ENCODE assay signal across 16 cellular contexts in genomic region chr10:43576062-43576461, GRCh38. TPM values are rescaled to one million over a fixed set of nuclear protein-coding genes. Genes with fewer than 3 reads are reported as not detected.
DNase-seq lines count a peak whose midpoint lies in the region; ATAC-seq and TF ChIP-seq lines count a peak whose summit lies in the region.
"Had no signal": no experiment of that assay in that cellular context is flagged by ENCODE, and none has a peak within 500 bp of the region (broad histone marks: within the 10 kb centered on the region; RNA-seq: fewer than 3 reads in every experiment).

No MANE protein-coding gene starts in this region.

- no peaks in the 10 kb centered on the region for H3K9me3 ChIP-seq in CD4-positive, alpha-beta memory T cell (ENCODE audit: control insufficient read depth in 1 of 2, low read length in 2 of 2)

- H3K9me3 Mint-ChIP-seq in CD4-positive, alpha-beta memory T cell: peaks cover 0 to 7% (median 3%) of the 10 kb centered on the region in 8 donors
- H3K9me3 Mint-ChIP-seq in activated CD8-positive, alpha-beta T cell treated with anti-CD3 and anti-CD28 coated beads for 36 hours: peaks cover 32% of the 10 kb centered on the region
- peaks cover 7% of the 10 kb centered on the region for H3K9me3 Mint-ChIP-seq in memory B cell

- POLR2A ChIA-PET in CD4-positive, alpha-beta memory T cell (lab: Charles Lee; ENCODE audit: partially characterized antibody): interaction anchor here (0.9 to 3.9 kb wide), 5 partner anchors 19 to 437 kb away, joined by 3 to 36 read pairs (median 4); partner anchors contain the start of genes ZNF32 and ZNF485
- POLR2A ChIA-PET in activated CD8-positive, alpha-beta T cell treated with anti-CD3 and anti-CD28 coated beads for 36 hours (lab: Charles Lee): no interaction called here

- CTCF ChIA-PET in CD4-positive, alpha-beta memory T cell (lab: Charles Lee; ENCODE audit: partially characterized antibody): no interaction called here
- CTCF ChIA-PET in activated CD8-positive, alpha-beta T cell treated with anti-CD3 and anti-CD28 coated beads for 36 hours (lab: Charles Lee): no interaction called here

- no peak overlapping the region for H3K4me3 ChIP-seq in ACC112 (ENCODE audit: low read depth, low read length)
- peak overlapping the region in 1 of 2 donors; percentile 54 for H3K4me3 ChIP-seq in CD4-positive, alpha-beta memory T cell (ENCODE audit: low read length in 2 of 2)
- H3K4me3 ChIP-seq: spleen had no signal

- H3K36me3 ChIP-seq in ACC112 (ENCODE audit: insufficient read depth, low read length): no peaks in the 10 kb centered on the region
- H3K36me3 ChIP-seq in CD4-positive, alpha-beta memory T cell (ENCODE audit: insufficient read depth, low read length): no peaks in the 10 kb centered on the region
- H3K36me3 ChIP-seq: spleen had no signal

- peaks cover 12% of the 10 kb centered on the region for H3K4me1 ChIP-seq in ACC112 (ENCODE audit: control insufficient read depth, insufficient read depth, low read length, unreplicated experiment)
- peaks cover 42% of the 10 kb centered on the region for H3K4me1 ChIP-seq in CD4-positive, alpha-beta memory T cell (ENCODE audit: insufficient read depth, low read length)
- H3K4me1 ChIP-seq: BE2C had no signal

- H3K27me3 Mint-ChIP-seq in CD4-positive, alpha-beta memory T cell: no peaks in the 10 kb centered on the region
- no peaks in the 10 kb centered on the region for H3K27me3 Mint-ChIP-seq in activated CD8-positive, alpha-beta T cell treated with anti-CD3 and anti-CD28 coated beads for 36 hours
- H3K27me3 Mint-ChIP-seq in memory B cell: no peaks in the 10 kb centered on the region

- peaks cover 30 to 58% (median 43%) of the 10 kb centered on the region in 4 donors for H3K4me1 Mint-ChIP-seq in CD4-positive, alpha-beta memory T cell
- peaks cover 44% of the 10 kb centered on the region for H3K4me1 Mint-ChIP-seq in activated CD8-positive, alpha-beta T cell treated with anti-CD3 and anti-CD28 coated beads for 36 hours (ENCODE audit: low read depth)
- peaks cover 17% of the 10 kb centered on the region for H3K4me1 Mint-ChIP-seq in memory B cell

- H2AFZ ChIP-seq in ACC112 (ENCODE audit: low read length, unreplicated experiment): peak overlapping the region; percentile 75

- peak overlapping the region; percentile 13 to 90 (median 88) for H3K4me3 Mint-ChIP-seq in CD4-positive, alpha-beta memory T cell
- H3K4me3 Mint-ChIP-seq in activated CD8-positive, alpha-beta T cell treated with anti-CD3 and anti-CD28 coated beads for 36 hours: peak overlapping the region; percentile 3
- H3K4me3 Mint-ChIP-seq in memory B cell: peak overlapping the region; percentile 65

- no peak overlapping the region for H3K27ac ChIP-seq in ACC112 (ENCODE audit: low read depth, low read length)
- peak overlapping the region; percentile 42 for H3K27ac ChIP-seq in CD4-positive, alpha-beta memory T cell (ENCODE audit: low read depth, low read length)

- peak overlapping the region; percentile 88 to 98 (median 95) for H3K27ac Mint-ChIP-seq in CD4-positive, alpha-beta memory T cell
- peak overlapping the region; percentile 51 for H3K27ac Mint-ChIP-seq in activated CD8-positive, alpha-beta T cell treated with anti-CD3 and anti-CD28 coated beads for 36 hours
- H3K27ac Mint-ChIP-seq in memory B cell: no peak overlapping the region

- H3K79me2 ChIP-seq in ACC112 (ENCODE audit: control insufficient read depth, insufficient read depth, low read length, unreplicated experiment): peaks cover 4% of the 10 kb centered on the region

- intact Hi-C loops in CD4-positive, alpha-beta memory T cell (cut with micrococcal nuclease): loop anchor here (2.0 to 10.0 kb wide), 2 partner anchors 19 to 211 kb away; no protein-coding TSS in a partner anchor
- intact Hi-C loops in activated CD8-positive, alpha-beta T cell treated with anti-CD3 and anti-CD28 coated beads for 36 hours (cut with micrococcal nuclease): no loop called here

- H3K36me3 Mint-ChIP-seq in CD4-positive, alpha-beta memory T cell: peaks cover 0 to 3% of the 10 kb centered on the region in 2 donors
- peaks cover 35% of the 10 kb centered on the region for H3K36me3 Mint-ChIP-seq in activated CD8-positive, alpha-beta T cell treated with anti-CD3 and anti-CD28 coated beads for 36 hours (ENCODE audit: low read depth)
- peaks cover 2% of the 10 kb centered on the region for H3K36me3 Mint-ChIP-seq in memory B cell

- peak in 2 of 5 donors; percentile 27 to 37 for DNase-seq in CD4-positive, alpha-beta memory T cell
- DNase-seq in activated CD8-positive, alpha-beta T cell treated with anti-CD3 and anti-CD28 coated beads for 36 hours: no peak
- DNase-seq in memory B cell (ENCODE audit: low spot score in 2 of 2): no peak
- DNase-seq in GM20000 (ENCODE audit: low spot score): no peak
- no peak for DNase-seq in DMS 273 treated with DMSO at 0.1 percent for 48 hours (lab: John Stamatoyannopoulos, UW)
- DNase-seq: activated CD4-positive, alpha-beta T cell treated with anti-CD3 and anti-CD28 coated beads, Interleukin-2, amount 50 U/mL, for 1 hour; activated gamma-delta T cell treated with Interleukin-2 at 50 U/mL for 16 hours; BE2C; DMS79 treated with DMSO at 0.1 percent for 48 hours; effector CD8-positive, alpha-beta T cell; NCI-H1417 treated with DMSO at 0.1 percent for 48 hours; NCI-H446; spleen; T-helper 9 cell had no signal

- no peak for ATAC-seq in activated CD8-positive, alpha-beta T cell treated with anti-CD3 and anti-CD28 coated beads for 36 hours
- ATAC-seq in memory B cell (ENCODE audit: low read depth): no peak
- no peak for ATAC-seq in HG03457 (IDR thresholded peaks at IDR 0.05; ENCODE audit: unreplicated experiment)

- peaks cover 7% of the 10 kb centered on the region; the same call in 1 of the 2 replicates for H3K27me3 ChIP-seq in ACC112 (ENCODE audit: insufficient read depth, low read length)
- no peaks in the 10 kb centered on the region for H3K27me3 ChIP-seq in CD4-positive, alpha-beta memory T cell (ENCODE audit: insufficient read depth, low read length)
- H3K27me3 ChIP-seq: BE2C had no signal

- no peak for TF ChIP-seq CTCF in activated CD8-positive, alpha-beta T cell treated with anti-CD3 and anti-CD28 coated beads for 36 hours (IDR thresholded peaks at IDR 0.05)
- no peak for TF ChIP-seq CTCF in GM20000 (IDR thresholded peaks at IDR 0.05; ENCODE audit: extremely low read depth, missing control alignments)

RNA-seq across cellular contexts. Expression of gene ZNF239, which starts 1.6 kb away (rescaled TPM):
- 1 to 10 TPM; 5.8 to 6.2 TPM for total RNA-seq in CD4-positive, alpha-beta memory T cell
- 1 to 10 TPM; 1.6 to 1.9 TPM for polyA plus RNA-seq in CD4-positive, alpha-beta memory T cell
- 1 to 10 TPM in 1 of 2 experiments, under 1 TPM in 1; 0.56 to 1.3 TPM for total RNA-seq in activated CD8-positive, alpha-beta T cell treated with anti-CD3 and anti-CD28 coated beads for 36 hours

RNA-seq across cellular contexts. Expression of gene ZNF485, which starts 30.2 kb away (rescaled TPM):
- 10 to 100 TPM in 1 of 2 experiments, 1 to 10 TPM in 1; 9.0 to 10.4 TPM for total RNA-seq in CD4-positive, alpha-beta memory T cell
- 1 to 10 TPM; 4.7 to 5.6 TPM for polyA plus RNA-seq in CD4-positive, alpha-beta memory T cell
- 1 to 10 TPM; 8.1 to 8.7 TPM for total RNA-seq in activated CD8-positive, alpha-beta T cell treated with anti-CD3 and anti-CD28 coated beads for 36 hours

Comparison
In these comparisons a context has a peak if more than half of its experiments do, and no peak if none do; other contexts are left out.
1. H3K4me3 Mint-ChIP-seq: peak in every context shown above with its lines; median percentile 88 in CD4-positive, alpha-beta memory T cell; 65 in memory B cell; 3 in activated CD8-positive, alpha-beta T cell treated with anti-CD3 and anti-CD28 coated beads for 36 hours.